Comparison of ENCODE assay signal across 1 cellular context in genomic region chr18:48138211-48138610, GRCh38.
TF ChIP-seq lines count a peak whose summit lies in the region.

No MANE protein-coding gene starts in this region.

TF ChIP-seq in GM23338, 12 proteins besides CTCF, POLR2A, EP300 and RAD21 (continued from another document):
- TF ChIP-seq, protein P1, sequence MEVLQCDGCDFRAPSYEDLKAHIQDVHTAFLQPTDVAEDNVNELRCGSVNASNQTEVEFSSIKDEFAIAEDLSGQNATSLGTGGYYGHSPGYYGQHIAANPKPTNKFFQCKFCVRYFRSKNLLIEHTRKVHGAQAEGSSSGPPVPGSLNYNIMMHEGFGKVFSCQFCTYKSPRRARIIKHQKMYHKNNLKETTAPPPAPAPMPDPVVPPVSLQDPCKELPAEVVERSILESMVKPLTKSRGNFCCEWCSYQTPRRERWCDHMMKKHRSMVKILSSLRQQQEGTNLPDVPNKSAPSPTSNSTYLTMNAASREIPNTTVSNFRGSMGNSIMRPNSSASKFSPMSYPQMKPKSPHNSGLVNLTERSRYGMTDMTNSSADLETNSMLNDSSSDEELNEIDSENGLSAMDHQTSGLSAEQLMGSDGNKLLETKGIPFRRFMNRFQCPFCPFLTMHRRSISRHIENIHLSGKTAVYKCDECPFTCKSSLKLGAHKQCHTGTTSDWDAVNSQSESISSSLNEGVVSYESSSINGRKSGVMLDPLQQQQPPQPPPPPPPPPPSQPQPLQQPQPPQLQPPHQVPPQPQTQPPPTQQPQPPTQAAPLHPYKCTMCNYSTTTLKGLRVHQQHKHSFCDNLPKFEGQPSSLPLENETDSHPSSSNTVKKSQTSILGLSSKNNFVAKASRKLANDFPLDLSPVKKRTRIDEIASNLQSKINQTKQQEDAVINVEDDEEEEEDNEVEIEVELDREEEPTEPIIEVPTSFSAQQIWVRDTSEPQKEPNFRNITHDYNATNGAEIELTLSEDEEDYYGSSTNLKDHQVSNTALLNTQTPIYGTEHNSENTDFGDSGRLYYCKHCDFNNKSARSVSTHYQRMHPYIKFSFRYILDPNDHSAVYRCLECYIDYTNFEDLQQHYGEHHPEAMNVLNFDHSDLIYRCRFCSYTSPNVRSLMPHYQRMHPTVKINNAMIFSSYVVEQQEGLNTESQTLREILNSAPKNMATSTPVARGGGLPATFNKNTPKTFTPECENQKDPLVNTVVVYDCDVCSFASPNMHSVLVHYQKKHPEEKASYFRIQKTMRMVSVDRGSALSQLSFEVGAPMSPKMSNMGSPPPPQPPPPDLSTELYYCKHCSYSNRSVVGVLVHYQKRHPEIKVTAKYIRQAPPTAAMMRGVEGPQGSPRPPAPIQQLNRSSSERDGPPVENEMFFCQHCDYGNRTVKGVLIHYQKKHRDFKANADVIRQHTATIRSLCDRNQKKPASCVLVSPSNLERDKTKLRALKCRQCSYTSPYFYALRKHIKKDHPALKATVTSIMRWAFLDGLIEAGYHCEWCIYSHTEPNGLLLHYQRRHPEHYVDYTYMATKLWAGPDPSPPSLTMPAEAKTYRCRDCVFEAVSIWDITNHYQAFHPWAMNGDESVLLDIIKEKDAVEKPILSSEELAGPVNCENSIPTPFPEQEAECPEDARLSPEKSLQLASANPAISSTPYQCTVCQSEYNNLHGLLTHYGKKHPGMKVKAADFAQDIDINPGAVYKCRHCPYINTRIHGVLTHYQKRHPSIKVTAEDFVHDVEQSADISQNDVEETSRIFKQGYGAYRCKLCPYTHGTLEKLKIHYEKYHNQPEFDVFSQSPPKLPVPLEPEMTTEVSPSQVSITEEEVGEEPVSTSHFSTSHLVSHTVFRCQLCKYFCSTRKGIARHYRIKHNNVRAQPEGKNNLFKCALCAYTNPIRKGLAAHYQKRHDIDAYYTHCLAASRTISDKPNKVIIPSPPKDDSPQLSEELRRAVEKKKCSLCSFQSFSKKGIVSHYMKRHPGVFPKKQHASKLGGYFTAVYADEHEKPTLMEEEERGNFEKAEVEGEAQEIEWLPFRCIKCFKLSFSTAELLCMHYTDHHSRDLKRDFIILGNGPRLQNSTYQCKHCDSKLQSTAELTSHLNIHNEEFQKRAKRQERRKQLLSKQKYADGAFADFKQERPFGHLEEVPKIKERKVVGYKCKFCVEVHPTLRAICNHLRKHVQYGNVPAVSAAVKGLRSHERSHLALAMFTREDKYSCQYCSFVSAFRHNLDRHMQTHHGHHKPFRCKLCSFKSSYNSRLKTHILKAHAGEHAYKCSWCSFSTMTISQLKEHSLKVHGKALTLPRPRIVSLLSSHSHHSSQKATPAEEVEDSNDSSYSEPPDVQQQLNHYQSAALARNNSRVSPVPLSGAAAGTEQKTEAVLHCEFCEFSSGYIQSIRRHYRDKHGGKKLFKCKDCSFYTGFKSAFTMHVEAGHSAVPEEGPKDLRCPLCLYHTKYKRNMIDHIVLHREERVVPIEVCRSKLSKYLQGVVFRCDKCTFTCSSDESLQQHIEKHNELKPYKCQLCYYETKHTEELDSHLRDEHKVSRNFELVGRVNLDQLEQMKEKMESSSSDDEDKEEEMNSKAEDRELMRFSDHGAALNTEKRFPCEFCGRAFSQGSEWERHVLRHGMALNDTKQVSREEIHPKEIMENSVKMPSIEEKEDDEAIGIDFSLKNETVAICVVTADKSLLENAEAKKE (CRISPR knock-in tag; IDR thresholded peaks at IDR 0.05) = no peak
- TF ChIP-seq NANOG (IDR thresholded peaks at IDR 0.05; ENCODE audit: borderline replicate concordance) = no peak
- TF ChIP-seq EZH2phosphoT487 (IDR thresholded peaks at IDR 0.05; ENCODE audit: unreplicated experiment) = no peak
- no peak for TF ChIP-seq POLR2AphosphoS5 (IDR thresholded peaks at IDR 0.05; ENCODE audit: low read depth)
- no peak for TF ChIP-seq JUNB (IDR thresholded peaks at IDR 0.05; ENCODE audit: unreplicated experiment)
- TF ChIP-seq ZNF331 (CRISPR knock-in tag; IDR thresholded peaks at IDR 0.05; ENCODE audit: low read depth) = no peak
- no peak for TF ChIP-seq CREB1 (CRISPR knock-in tag; IDR thresholded peaks at IDR 0.05; ENCODE audit: low read depth)
- no peak for TF ChIP-seq STAT1 (IDR thresholded peaks at IDR 0.05; ENCODE audit: unreplicated experiment)
- TF ChIP-seq EZH2 (IDR thresholded peaks at IDR 0.05; ENCODE audit: low read depth, unreplicated experiment) = no peak
- TF ChIP-seq, protein P2, sequence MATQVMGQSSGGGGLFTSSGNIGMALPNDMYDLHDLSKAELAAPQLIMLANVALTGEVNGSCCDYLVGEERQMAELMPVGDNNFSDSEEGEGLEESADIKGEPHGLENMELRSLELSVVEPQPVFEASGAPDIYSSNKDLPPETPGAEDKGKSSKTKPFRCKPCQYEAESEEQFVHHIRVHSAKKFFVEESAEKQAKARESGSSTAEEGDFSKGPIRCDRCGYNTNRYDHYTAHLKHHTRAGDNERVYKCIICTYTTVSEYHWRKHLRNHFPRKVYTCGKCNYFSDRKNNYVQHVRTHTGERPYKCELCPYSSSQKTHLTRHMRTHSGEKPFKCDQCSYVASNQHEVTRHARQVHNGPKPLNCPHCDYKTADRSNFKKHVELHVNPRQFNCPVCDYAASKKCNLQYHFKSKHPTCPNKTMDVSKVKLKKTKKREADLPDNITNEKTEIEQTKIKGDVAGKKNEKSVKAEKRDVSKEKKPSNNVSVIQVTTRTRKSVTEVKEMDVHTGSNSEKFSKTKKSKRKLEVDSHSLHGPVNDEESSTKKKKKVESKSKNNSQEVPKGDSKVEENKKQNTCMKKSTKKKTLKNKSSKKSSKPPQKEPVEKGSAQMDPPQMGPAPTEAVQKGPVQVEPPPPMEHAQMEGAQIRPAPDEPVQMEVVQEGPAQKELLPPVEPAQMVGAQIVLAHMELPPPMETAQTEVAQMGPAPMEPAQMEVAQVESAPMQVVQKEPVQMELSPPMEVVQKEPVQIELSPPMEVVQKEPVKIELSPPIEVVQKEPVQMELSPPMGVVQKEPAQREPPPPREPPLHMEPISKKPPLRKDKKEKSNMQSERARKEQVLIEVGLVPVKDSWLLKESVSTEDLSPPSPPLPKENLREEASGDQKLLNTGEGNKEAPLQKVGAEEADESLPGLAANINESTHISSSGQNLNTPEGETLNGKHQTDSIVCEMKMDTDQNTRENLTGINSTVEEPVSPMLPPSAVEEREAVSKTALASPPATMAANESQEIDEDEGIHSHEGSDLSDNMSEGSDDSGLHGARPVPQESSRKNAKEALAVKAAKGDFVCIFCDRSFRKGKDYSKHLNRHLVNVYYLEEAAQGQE (IDR thresholded peaks at IDR 0.05; ENCODE audit: unreplicated experiment) = no peak
- no peak for TF ChIP-seq ZNF114 (CRISPR knock-in tag; IDR thresholded peaks at IDR 0.05)
